ENCODE assay signal across 13 cellular contexts in genomic region chr17:70563301-70563820, GRCh38.
DNase-seq lines count a peak whose midpoint lies in the region; ATAC-seq and TF ChIP-seq lines count a peak whose summit lies in the region.
"Had no signal": no experiment of that assay in that cellular context is flagged by ENCODE, and none has a peak within 500 bp of the region (broad histone marks: within the 10 kb centered on the region; RNA-seq: fewer than 3 reads in every experiment).

No MANE protein-coding gene starts in this region.

- CTCF ChIA-PET in RWPE1 (lab: Yijun Ruan, JAX) = no interaction called here

- H3K4me3 ChIP-seq in left ventricle myocardium inferior = no peak overlapping the region
- H3K4me3 ChIP-seq: skin epidermis had no signal

- H3K27me3 ChIP-seq in left ventricle myocardium inferior (ENCODE audit: low read depth) = no peaks in the 10 kb centered on the region

- H3K4me1 ChIP-seq in left ventricle myocardium inferior = peaks cover 19% of the 10 kb centered on the region

- TF ChIP-seq CTCF in AG09319 (IDR thresholded peaks at IDR 0.05; ENCODE audit: low read depth, low read length) (no peak), left ventricle myocardium inferior (IDR thresholded peaks at IDR 0.05; ENCODE audit: borderline replicate concordance) (no peak), RWPE1 (conservative IDR thresholded peaks at IDR 0.05; ENCODE audit: low read depth) (no peak)

- H3K27ac ChIP-seq in left ventricle myocardium inferior (replicated peaks) (peak overlapping the region; percentile 7), RWPE1 (no peak overlapping the region)
- H3K27ac ChIP-seq: skin epidermis had no signal

- H3K9me3 ChIP-seq in left ventricle myocardium inferior (replicated peaks) = no peaks in the 10 kb centered on the region

- no peaks in the 10 kb centered on the region for H3K36me3 ChIP-seq in left ventricle myocardium inferior

- no peak for ATAC-seq in GM19023 (IDR thresholded peaks at IDR 0.05; ENCODE audit: unreplicated experiment)

- intact Hi-C loops in left ventricle myocardium inferior (cut with micrococcal nuclease) = no loop called here

- POLR2A ChIA-PET in RWPE1 (lab: Yijun Ruan, JAX; ENCODE audit: low non-redundant PET) = no interaction called here

- peak; percentile 74 for DNase-seq in AG09319 (ENCODE audit: extremely low read depth, low read depth)
- DNase-seq in NCI-H1092 treated with DMSO at 0.1 percent for 48 hours (lab: John Stamatoyannopoulos, UW) = peak; percentile 96
- DNase-seq in NCI-H524 treated with DMSO at 0.1 percent for 48 hours (lab: John Stamatoyannopoulos, UW) = peak; percentile 98
- DNase-seq in left ventricle myocardium inferior = peak; percentile 19
- DNase-seq in HuH-7.5 (ENCODE audit: low spot score) = no peak
- no peak for DNase-seq in RWPE1 (ENCODE audit: low spot score)
- no peak for DNase-seq in ecto neural progenitor cell (ENCODE audit: low spot score)
- DNase-seq: activated CD4-positive, alpha-beta T cell treated with anti-CD3 and anti-CD28 coated beads, Interleukin-2, amount 50 U/mL, for 1 hour; activated naive CD8-positive, alpha-beta T cell treated with anti-CD3 and anti-CD28 coated beads for 36 hours; HFFc6; hypothalamus had no signal

Comparison
In these comparisons a context has a peak if more than half of its experiments do, and no peak if none do; other contexts are left out.
1. DNase-seq: peak in AG09319 (single experiment), NCI-H1092 treated with DMSO at 0.1 percent for 48 hours (single experiment), NCI-H524 treated with DMSO at 0.1 percent for 48 hours (single experiment) and left ventricle myocardium inferior (single experiment); none in HuH-7.5 (single experiment), RWPE1 (single experiment) and ecto neural progenitor cell (single experiment).